ENCODE assay signal across 18 cellular contexts in genomic region chr1:59751801-59752200, GRCh38.
"Had no signal": no experiment of that assay in that cellular context is flagged by ENCODE, and none has a peak within 500 bp of the region (broad histone marks: within the 10 kb centered on the region; RNA-seq: fewer than 3 reads in every experiment).

No MANE protein-coding gene starts in this region.

- H3K4me1 Mint-ChIP-seq: stimulated activated naive CD8-positive, alpha-beta T cell treated with anti-CD3 and anti-CD28 coated beads, Interleukin-15, amount 100 ng/mL, for 72 hours; T-helper 17 cell had no signal

- H3K9me3 Mint-ChIP-seq: activated B cell treated with CpG ODN at 0.5 μM for 24 hours; activated CD4-positive, alpha-beta T cell treated with anti-CD3 and anti-CD28 coated beads, Interleukin-2, amount 10 ng/mL, durations not matched to agents 24 days and 14 days; activated T-helper 1 cell treated with anti-CD3 and anti-CD28 coated beads, Interleukin-12 subunit alpha, Interleukin-12 subunit beta, Interleukin-2, Interleukin-4 antibody, amounts not matched to agents 30 ng/mL and 10 ng/mL and 1 ng/mL, durations not matched to agents 14 hours and 24 hours and 36 hours; naive thymus-derived CD4-positive, alpha-beta T cell; stimulated activated naive CD8-positive, alpha-beta T cell treated with anti-CD3 and anti-CD28 coated beads, Interleukin-15, amount 100 ng/mL, for 72 hours had no signal

- H3K27ac ChIP-seq: cardiac muscle cell, gastrocnemius medialis, ovary, thoracic aorta, upper lobe of right lung had no signal

- H3K4me3 Mint-ChIP-seq: activated B cell treated with CpG ODN at 0.5 μM for 24 hours; activated CD4-positive, alpha-beta T cell treated with anti-CD3 and anti-CD28 coated beads, Interleukin-2, amount 10 ng/mL, durations not matched to agents 24 days and 14 days; activated T-helper 1 cell treated with anti-CD3 and anti-CD28 coated beads, Interleukin-12 subunit alpha, Interleukin-12 subunit beta, Interleukin-2, Interleukin-4 antibody, amounts not matched to agents 30 ng/mL and 10 ng/mL and 1 ng/mL, durations not matched to agents 14 hours and 24 hours and 36 hours; naive thymus-derived CD4-positive, alpha-beta T cell; stimulated activated naive CD8-positive, alpha-beta T cell treated with anti-CD3 and anti-CD28 coated beads, Interleukin-15, amount 100 ng/mL, for 72 hours; T-helper 17 cell had no signal

- H3K27ac Mint-ChIP-seq: activated B cell treated with CpG ODN at 0.5 μM for 24 hours; activated CD4-positive, alpha-beta T cell treated with anti-CD3 and anti-CD28 coated beads, Interleukin-2, amount 10 ng/mL, durations not matched to agents 24 days and 14 days; activated T-helper 1 cell treated with anti-CD3 and anti-CD28 coated beads, Interleukin-12 subunit alpha, Interleukin-12 subunit beta, Interleukin-2, Interleukin-4 antibody, amounts not matched to agents 30 ng/mL and 10 ng/mL and 1 ng/mL, durations not matched to agents 14 hours and 24 hours and 36 hours; naive thymus-derived CD4-positive, alpha-beta T cell; T-helper 17 cell had no signal

- ATAC-seq: gastrocnemius medialis; left colon; mucosa of descending colon; naive thymus-derived CD4-positive, alpha-beta T cell; T-helper 17 cell; upper lobe of right lung had no signal

- H3K9me3 ChIP-seq: gastrocnemius medialis, heart right ventricle, mucosa of descending colon, ovary, sigmoid colon, thoracic aorta, upper lobe of right lung had no signal

- H3K36me3 ChIP-seq: cardiac muscle cell, gastrocnemius medialis, heart right ventricle, ovary, sigmoid colon, thoracic aorta, upper lobe of right lung had no signal

- H3K27me3 Mint-ChIP-seq: activated B cell treated with CpG ODN at 0.5 μM for 24 hours; activated CD4-positive, alpha-beta T cell treated with anti-CD3 and anti-CD28 coated beads, Interleukin-2, amount 10 ng/mL, durations not matched to agents 24 days and 14 days; stimulated activated naive CD8-positive, alpha-beta T cell treated with anti-CD3 and anti-CD28 coated beads, Interleukin-15, amount 100 ng/mL, for 72 hours; T-helper 17 cell had no signal

- H3K4me3 ChIP-seq: cardiac muscle cell, gastrocnemius medialis, heart right ventricle, mucosa of descending colon, ovary, sigmoid colon, thoracic aorta, upper lobe of right lung had no signal

- DNase-seq: activated B cell treated with CpG ODN at 0.5 μM for 24 hours; activated CD4-positive, alpha-beta T cell treated with anti-CD3 and anti-CD28 coated beads, Interleukin-2, amount 10 ng/mL, durations not matched to agents 24 days and 14 days; activated CD8-positive, alpha-beta memory T cell treated with anti-CD3 and anti-CD28 coated beads, Interleukin-2, amount 50 U/mL, for 48 hours; aorta; gastrocnemius medialis; heart right ventricle; left colon; mucosa of descending colon; naive thymus-derived CD4-positive, alpha-beta T cell; ovary; sigmoid colon; stimulated activated CD4-positive, alpha-beta T cell treated with anti-CD3 and anti-CD28 coated beads, Interleukin-1b, Interleukin-23, amount 100 ng/mL, for 48 hours; stimulated activated naive CD8-positive, alpha-beta T cell treated with anti-CD3 and anti-CD28 coated beads, Interleukin-15, amount 100 ng/mL, for 72 hours; T-helper 17 cell; upper lobe of right lung had no signal

- H3K27me3 ChIP-seq: cardiac muscle cell, gastrocnemius medialis, heart right ventricle, ovary, sigmoid colon, upper lobe of right lung had no signal
